In genomic region chr2:129483366-129483765, GRCh38 we compare ENCODE assay signal across 13 cellular contexts.
DNase-seq lines count a peak whose midpoint lies in the region; ATAC-seq and TF ChIP-seq lines count a peak whose summit lies in the region.
"Had no signal": no experiment of that assay in that cellular context is flagged by ENCODE, and none has a peak within 500 bp of the region (broad histone marks: within the 10 kb centered on the region; RNA-seq: fewer than 3 reads in every experiment).

No MANE protein-coding gene starts in this region.

- H2AFZ ChIP-seq in MM.1S (ENCODE audit: low read length) (no peak overlapping the region), neural cell (ENCODE audit: low read depth, low read length) (no peak overlapping the region)

- no peak overlapping the region for H3K4me2 ChIP-seq in MM.1S (ENCODE audit: low read depth, low read length)
- no peak overlapping the region for H3K4me2 ChIP-seq in neural cell (ENCODE audit: low read length)

- TF ChIP-seq RAD21 in neural cell (conservative IDR thresholded peaks at IDR 0.05), result no peak

- H3K4me3 ChIP-seq in MM.1S (ENCODE audit: low read length) (no peak overlapping the region), neural cell (ENCODE audit: low read length) (peak overlapping the region; percentile 16)
- H3K4me3 ChIP-seq: gastrocnemius medialis, prostate gland had no signal

- H3K27me3 ChIP-seq in MM.1S (replicated peaks; ENCODE audit: insufficient read depth, low read length), result no peaks in the 10 kb centered on the region
- H3K27me3 ChIP-seq in neural cell (ENCODE audit: insufficient read depth, low read depth, low read length), result no peaks in the 10 kb centered on the region
- H3K27me3 ChIP-seq: gastrocnemius medialis had no signal

- H3F3A ChIP-seq in MM.1S (ENCODE audit: insufficient read depth, low read length) (no peaks in the 10 kb centered on the region), neural cell (ENCODE audit: insufficient read depth, low read length, poor library complexity, severe bottlenecking) (no peaks in the 10 kb centered on the region)

- no peak for TF ChIP-seq CTCF in MM.1S (IDR thresholded peaks at IDR 0.05; ENCODE audit: low read length)
- no peak for TF ChIP-seq CTCF in neural cell (IDR thresholded peaks at IDR 0.05; ENCODE audit: poor library complexity, severe bottlenecking)

- H3K9me2 ChIP-seq in MM.1S (replicated peaks; ENCODE audit: insufficient read depth, low read length), result no peaks in the 10 kb centered on the region
- H3K9me2 ChIP-seq in neural cell (ENCODE audit: insufficient read depth, low read length), result no peaks in the 10 kb centered on the region

- peak; percentile 74 for ATAC-seq in GM19043 (IDR thresholded peaks at IDR 0.05; ENCODE audit: low read depth, unreplicated experiment)
- ATAC-seq in HG02763 (IDR thresholded peaks at IDR 0.05; ENCODE audit: unreplicated experiment), result peak; percentile 76
- ATAC-seq: gastrocnemius medialis had no signal

- H3K79me2 ChIP-seq in MM.1S (ENCODE audit: low read length) (no peaks in the 10 kb centered on the region), neural cell (replicated peaks; ENCODE audit: insufficient read depth, low read length) (no peaks in the 10 kb centered on the region)

- DNase-seq in MM.1S, result no peak
- no peak for DNase-seq in AG08395 (ENCODE audit: low spot score)
- no peak for DNase-seq in dedifferentiated amniotic fluid mesenchymal stem cell (ENCODE audit: extremely low spot score)
- DNase-seq in effector CD8-positive, alpha-beta T cell (lab: John Stamatoyannopoulos, UW), result no peak
- no peak for DNase-seq in OCI-M2 (lab: John Stamatoyannopoulos, UW; ENCODE audit: unreplicated experiment)
- DNase-seq: activated naive CD4-positive, alpha-beta T cell treated with anti-CD3 and anti-CD28 coated beads, Interleukin-2, amount 10 ng/mL, durations not matched to agents 7 days and 5 days; gastrocnemius medialis; NCI-H146 had no signal

- H4K20me1 ChIP-seq in MM.1S (ENCODE audit: insufficient read depth, low read length) (no peaks in the 10 kb centered on the region), neural cell (ENCODE audit: insufficient read depth) (no peaks in the 10 kb centered on the region)

- H3K9ac ChIP-seq in MM.1S (ENCODE audit: low read length) (no peak overlapping the region), neural cell (ENCODE audit: low read length) (no peak overlapping the region)

- H3K27ac ChIP-seq in MM.1S (ENCODE audit: low read length) (peak overlapping the region; percentile 19; the same call in 1 of the 2 replicates), neural cell (ENCODE audit: low read length) (peak overlapping the region; percentile 17)
- H3K27ac ChIP-seq: gastrocnemius medialis, prostate gland, VCaP had no signal

- no peaks in the 10 kb centered on the region for H3K9me3 ChIP-seq in MM.1S (replicated peaks; ENCODE audit: insufficient read depth, low read length)
- no peaks in the 10 kb centered on the region for H3K9me3 ChIP-seq in neural cell (ENCODE audit: low read length)
- H3K9me3 ChIP-seq: gastrocnemius medialis, prostate gland had no signal

- H3K36me3 ChIP-seq in MM.1S (replicated peaks; ENCODE audit: insufficient read depth, low read length) (no peaks in the 10 kb centered on the region), neural cell (ENCODE audit: insufficient read depth, low read length) (no peaks in the 10 kb centered on the region)
- H3K36me3 ChIP-seq: gastrocnemius medialis, prostate gland had no signal

- no peaks in the 10 kb centered on the region for H3K4me1 ChIP-seq in MM.1S (ENCODE audit: low read length)
- H3K4me1 ChIP-seq: gastrocnemius medialis, prostate gland had no signal

- TF ChIP-seq EP300 in neural cell (conservative IDR thresholded peaks at IDR 0.05; ENCODE audit: poor library complexity, severe bottlenecking), result peak; percentile 40

TF ChIP-seq in neural cell, 6 proteins besides CTCF, POLR2A, EP300 and RAD21:
- TF ChIP-seq MXI1 (conservative IDR thresholded peaks at IDR 0.05; ENCODE audit: poor library complexity, severe bottlenecking), result no peak
- no peak for TF ChIP-seq POLR2AphosphoS5 (IDR thresholded peaks at IDR 0.05)
- TF ChIP-seq SMC3 (conservative IDR thresholded peaks at IDR 0.05; ENCODE audit: poor library complexity), result no peak
- TF ChIP-seq TAF1 (IDR thresholded peaks at IDR 0.05; ENCODE audit: low read depth), result no peak
- TF ChIP-seq, protein P1, sequence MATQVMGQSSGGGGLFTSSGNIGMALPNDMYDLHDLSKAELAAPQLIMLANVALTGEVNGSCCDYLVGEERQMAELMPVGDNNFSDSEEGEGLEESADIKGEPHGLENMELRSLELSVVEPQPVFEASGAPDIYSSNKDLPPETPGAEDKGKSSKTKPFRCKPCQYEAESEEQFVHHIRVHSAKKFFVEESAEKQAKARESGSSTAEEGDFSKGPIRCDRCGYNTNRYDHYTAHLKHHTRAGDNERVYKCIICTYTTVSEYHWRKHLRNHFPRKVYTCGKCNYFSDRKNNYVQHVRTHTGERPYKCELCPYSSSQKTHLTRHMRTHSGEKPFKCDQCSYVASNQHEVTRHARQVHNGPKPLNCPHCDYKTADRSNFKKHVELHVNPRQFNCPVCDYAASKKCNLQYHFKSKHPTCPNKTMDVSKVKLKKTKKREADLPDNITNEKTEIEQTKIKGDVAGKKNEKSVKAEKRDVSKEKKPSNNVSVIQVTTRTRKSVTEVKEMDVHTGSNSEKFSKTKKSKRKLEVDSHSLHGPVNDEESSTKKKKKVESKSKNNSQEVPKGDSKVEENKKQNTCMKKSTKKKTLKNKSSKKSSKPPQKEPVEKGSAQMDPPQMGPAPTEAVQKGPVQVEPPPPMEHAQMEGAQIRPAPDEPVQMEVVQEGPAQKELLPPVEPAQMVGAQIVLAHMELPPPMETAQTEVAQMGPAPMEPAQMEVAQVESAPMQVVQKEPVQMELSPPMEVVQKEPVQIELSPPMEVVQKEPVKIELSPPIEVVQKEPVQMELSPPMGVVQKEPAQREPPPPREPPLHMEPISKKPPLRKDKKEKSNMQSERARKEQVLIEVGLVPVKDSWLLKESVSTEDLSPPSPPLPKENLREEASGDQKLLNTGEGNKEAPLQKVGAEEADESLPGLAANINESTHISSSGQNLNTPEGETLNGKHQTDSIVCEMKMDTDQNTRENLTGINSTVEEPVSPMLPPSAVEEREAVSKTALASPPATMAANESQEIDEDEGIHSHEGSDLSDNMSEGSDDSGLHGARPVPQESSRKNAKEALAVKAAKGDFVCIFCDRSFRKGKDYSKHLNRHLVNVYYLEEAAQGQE (IDR thresholded peaks at IDR 0.05; ENCODE audit: borderline replicate concordance), result no peak
- no peak for TF ChIP-seq EZH2 (IDR thresholded peaks at IDR 0.05; ENCODE audit: borderline replicate concordance, insufficient read depth, low read length, poor library complexity, severe bottlenecking)
